Comparison of ENCODE assay signal across 12 cellular contexts in genomic region chr4:110184124-110184790, GRCh38. TPM values are rescaled to one million over a fixed set of nuclear protein-coding genes. Genes with fewer than 3 reads are reported as not detected.
A peak's percentile ranks its signal among the peaks of the same experiment; 100 is the strongest.
DNase-seq lines count a peak whose midpoint lies in the region; ATAC-seq and TF ChIP-seq lines count a peak whose summit lies in the region.
"Had no signal": no experiment of that assay in that cellular context is flagged by ENCODE, and none has a peak within 500 bp of the region (broad histone marks: within the 10 kb centered on the region; RNA-seq: fewer than 3 reads in every experiment).

No MANE protein-coding gene starts in this region.

- H3K27ac ChIP-seq in OCI-LY1 (ENCODE audit: low read depth, low read length, poor library complexity, severe bottlenecking) (peak overlapping the region; percentile 61), aorta (ENCODE audit: low read depth in 1 of 2, low read length in 2 of 2) (no peak overlapping the region)
- H3K27ac ChIP-seq: heart right ventricle had no signal

- TF ChIP-seq CTCF in OCI-LY1 (IDR thresholded peaks at IDR 0.05; ENCODE audit: low read length) (no peak), fibroblast of pulmonary artery (IDR thresholded peaks at IDR 0.05; ENCODE audit: low read length, missing control alignments) (no peak)

- H3K27me3 ChIP-seq in OCI-LY1 (ENCODE audit: insufficient read depth, low read length) (no peaks in the 10 kb centered on the region), aorta (ENCODE audit: control insufficient read depth in 1 of 2, insufficient read depth in 2 of 2, low read length in 1 of 2) (no peaks in the 10 kb centered on the region)
- H3K27me3 ChIP-seq: heart right ventricle had no signal

- H3F3A ChIP-seq in OCI-LY1 (ENCODE audit: insufficient read depth, low read length) = no peaks in the 10 kb centered on the region

- DNase-seq in ACHN (peak; percentile 26), fibroblast of pulmonary artery (ENCODE audit: low read depth) (peak; percentile 49), aorta (no peak), retina (no peak), putamen (ENCODE audit: low spot score) (no peak)
- DNase-seq: heart right ventricle, NCI-H1092, occipital lobe had no signal

- peak; percentile 59 for ATAC-seq in GM21390 (IDR thresholded peaks at IDR 0.05; ENCODE audit: unreplicated experiment)
- no peak for ATAC-seq in aorta (ENCODE audit: low FRiP score)
- no peak for ATAC-seq in HG03521 (IDR thresholded peaks at IDR 0.05; ENCODE audit: unreplicated experiment)
- ATAC-seq: heart right ventricle, Right ventricle myocardium inferior had no signal

- in situ Hi-C loops in ACHN (cut with HindIII; ENCODE audit: low pct_ligation_motif_present, low pct_unique_long_range_greater_than_20kb, low sequenced_read_pairs) = no loop called here

- H3K4me2 ChIP-seq in OCI-LY1 (ENCODE audit: low read length) = no peak overlapping the region; the same call in 1 of the 2 replicates

- peaks cover 65% of the 10 kb centered on the region for H3K36me3 ChIP-seq in OCI-LY1 (ENCODE audit: insufficient read depth, low read length)
- no peaks in the 10 kb centered on the region for H3K36me3 ChIP-seq in aorta (ENCODE audit: control insufficient read depth in 1 of 2, insufficient read depth in 2 of 2, low read length in 1 of 2)
- H3K36me3 ChIP-seq: heart right ventricle had no signal

- intact Hi-C loops in aorta (cut with DNase I) = no loop called here

- H3K4me1 ChIP-seq in OCI-LY1 (ENCODE audit: insufficient read depth, low read length, severe bottlenecking) (peaks cover 24% of the 10 kb centered on the region), aorta (ENCODE audit: control insufficient read depth in 1 of 2, insufficient read depth in 2 of 2, low read length in 2 of 2) (no peaks in the 10 kb centered on the region)
- H3K4me1 ChIP-seq: heart right ventricle had no signal

- WGBS in aorta, 2 donors = 63 to 68% methylated on average over 4 of the region's 4 CpGs

- H3K9me3 ChIP-seq in OCI-LY1 (ENCODE audit: low read length) = no peaks in the 10 kb centered on the region
- no peaks in the 10 kb centered on the region for H3K9me3 ChIP-seq in aorta (ENCODE audit: control insufficient read depth, low read length)
- H3K9me3 ChIP-seq: heart right ventricle had no signal

- H4K20me1 ChIP-seq in OCI-LY1 (ENCODE audit: insufficient read depth, low read length) = no peaks in the 10 kb centered on the region

- H3K4me3 ChIP-seq in OCI-LY1 (ENCODE audit: low read depth, low read length, poor library complexity, severe bottlenecking) (no peak overlapping the region), fibroblast of pulmonary artery (replicated peaks; ENCODE audit: low read depth, low read length) (no peak overlapping the region), aorta (ENCODE audit: low read length in 2 of 2) (no peak overlapping the region)
- H3K4me3 ChIP-seq: heart right ventricle had no signal

- no peak overlapping the region for H2AFZ ChIP-seq in OCI-LY1 (ENCODE audit: low read length)

- no peak overlapping the region for H3K9ac ChIP-seq in OCI-LY1 (ENCODE audit: low read length)

- peaks cover 9% of the 10 kb centered on the region for H3K79me2 ChIP-seq in OCI-LY1 (ENCODE audit: insufficient read depth, low read length)

- H3K9me2 ChIP-seq in OCI-LY1 (ENCODE audit: low read depth, low read length) = no peaks in the 10 kb centered on the region

RNA-seq across cellular contexts. Expression of gene ELOVL6, which starts 14.2 kb away (rescaled TPM):
- 1 to 10 TPM; 3.9 to 6.5 TPM for total RNA-seq in aorta
- 1 to 10 TPM in 1 of 2 donors, under 1 TPM in 1; 0.25 to 1.4 TPM for polyA plus RNA-seq in aorta

Comparison
In these comparisons a context has a peak if more than half of its experiments do, and no peak if none do; other contexts are left out.
1. DNase-seq: peak in ACHN (single experiment) and fibroblast of pulmonary artery (single experiment); none in aorta (0 of 2), retina (single experiment) and putamen (single experiment).